ENCODE assay signal across 25 cellular contexts in the genomic region with DNA sequence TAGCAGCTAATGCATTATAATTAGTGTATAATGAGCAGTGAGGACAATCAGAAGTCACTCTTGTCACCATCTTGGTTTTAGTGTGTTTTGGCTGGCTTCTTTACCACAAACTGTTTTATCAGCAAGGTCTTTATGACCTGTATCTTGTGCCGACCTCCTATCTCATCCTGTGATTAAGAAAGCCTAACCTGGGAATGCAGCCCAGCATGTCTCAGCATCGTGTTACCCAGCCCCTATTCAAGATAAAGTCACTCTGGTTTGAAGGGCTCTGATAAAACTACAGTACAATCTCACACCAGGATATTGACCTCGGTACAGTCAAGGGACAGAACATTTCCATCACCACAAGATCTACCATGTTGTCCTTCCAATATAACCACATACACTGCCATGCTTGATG.
DNase-seq lines count a peak whose midpoint lies in the region; ATAC-seq and FAIRE-seq lines count a peak whose summit lies in the region.
"Had no signal": no experiment of that assay in that cellular context is flagged by ENCODE, and none has a peak within 500 bp of the region (broad histone marks: within the 10 kb centered on the region; RNA-seq: fewer than 3 reads in every experiment).

No MANE protein-coding gene starts in this region.

- no peak overlapping the region for H3K9ac ChIP-seq in mesendoderm (ENCODE audit: low read length)
- H3K9ac ChIP-seq: BLaER1 had no signal

- H4K8ac ChIP-seq in mesendoderm (ENCODE audit: low read depth, low read length) = no peak overlapping the region

- no peak overlapping the region for H3K23ac ChIP-seq in mesendoderm (ENCODE audit: low read length)

- H3K18ac ChIP-seq in mesendoderm (ENCODE audit: low read length) = no peak overlapping the region

- no peaks in the 10 kb centered on the region for H3K79me2 ChIP-seq in ACC112 (ENCODE audit: control insufficient read depth, insufficient read depth, low read length, unreplicated experiment)
- H3K79me2 ChIP-seq in mesendoderm (ENCODE audit: control insufficient read depth, insufficient read depth, low read length) = no peaks in the 10 kb centered on the region

- no peak overlapping the region for H3K4ac ChIP-seq in mesendoderm (ENCODE audit: low read depth, low read length)

- no peak overlapping the region for H2AK5ac ChIP-seq in mesendoderm (ENCODE audit: low read length)

- DNase-seq in NCI-H226 (peak; percentile 51), amniotic epithelial cell (ENCODE audit: low read depth) (peak; percentile 3), mesendoderm (peak; percentile 71), Kasumi-1 (lab: John Stamatoyannopoulos, UW) (no peak), RCC 7860 (ENCODE audit: low spot score) (no peak)
- DNase-seq: ACHN; BE2C; CD4-positive, alpha-beta memory T cell; CD4-positive, CD25-positive, alpha-beta regulatory T cell; CD8-positive, alpha-beta memory T cell; COR-L47; DMS 273 treated with DMSO at 0.1 percent for 48 hours; DMS153; DMS53; DMS79; DND-41; EL; GDM1 had no signal

- no peak overlapping the region for H3K4me2 ChIP-seq in mesendoderm (ENCODE audit: low read length)
- H3K4me2 ChIP-seq: A549, BLaER1 had no signal

- H3K27me3 ChIP-seq in ACC112 (ENCODE audit: insufficient read depth, low read length) (no peaks in the 10 kb centered on the region), mesendoderm (ENCODE audit: insufficient read depth, low read length, poor library complexity) (no peaks in the 10 kb centered on the region)
- H3K27me3 ChIP-seq: BE2C, BLaER1 had no signal

- H3K27ac ChIP-seq in ACC112 (ENCODE audit: low read depth, low read length) (no peak overlapping the region; the same call in 1 of the 2 replicates), mesendoderm (ENCODE audit: low read depth, low read length) (no peak overlapping the region)
- H3K27ac ChIP-seq: 22Rv1, A549, BLaER1 had no signal

- ATAC-seq in GM19397 (IDR thresholded peaks at IDR 0.05; ENCODE audit: unreplicated experiment) = no peak
- ATAC-seq: A549, GM12878 had no signal

- H2BK15ac ChIP-seq in mesendoderm (replicated peaks; ENCODE audit: low read depth) = no peak overlapping the region

- H2BK5ac ChIP-seq in mesendoderm (ENCODE audit: low read length) = no peak overlapping the region

- no CpG with 5 or more reads among the region's 3 CpGs for WGBS in mesendoderm (ENCODE audit: extremely low coverage, insufficient coverage, low lambda C conversion rate)

- H3K4me3 ChIP-seq in ACC112 (ENCODE audit: low read depth, low read length) (peak overlapping the region; percentile 43), mesendoderm (ENCODE audit: low read length) (no peak overlapping the region)
- H3K4me3 ChIP-seq: A549, BLaER1, GM12878 had no signal

- no peak overlapping the region for H2AFZ ChIP-seq in ACC112 (ENCODE audit: low read length, unreplicated experiment)

- no peak overlapping the region for H4K5ac ChIP-seq in mesendoderm (ENCODE audit: low read length)

- H3K36me3 ChIP-seq in ACC112 (ENCODE audit: insufficient read depth, low read length) = no peaks in the 10 kb centered on the region
- H3K36me3 ChIP-seq in mesendoderm (ENCODE audit: control insufficient read depth, insufficient read depth, low read length) = no peaks in the 10 kb centered on the region
- H3K36me3 ChIP-seq: BE2C, BLaER1 had no signal

- H3K79me1 ChIP-seq in mesendoderm (ENCODE audit: low read length) = no peaks in the 10 kb centered on the region

- H2BK120ac ChIP-seq in mesendoderm (ENCODE audit: low read depth, low read length) = no peak overlapping the region

- FAIRE-seq in RCC 7860 (lab: Jason Lieb, UNC) = no peak
- FAIRE-seq: A549, GM12878, GM18507 had no signal

- H3K4me1 ChIP-seq in ACC112 (ENCODE audit: control insufficient read depth, insufficient read depth, low read length, unreplicated experiment) (no peaks in the 10 kb centered on the region), mesendoderm (ENCODE audit: control insufficient read depth, low read depth, low read length) (no peaks in the 10 kb centered on the region)
- H3K4me1 ChIP-seq: A549, BE2C, BLaER1 had no signal

- no peak overlapping the region for H3K56ac ChIP-seq in mesendoderm (ENCODE audit: low read length)

Comparison
In these comparisons a context has a peak if more than half of its experiments do, and no peak if none do; other contexts are left out.
1. DNase-seq: peak in NCI-H226 (single experiment), amniotic epithelial cell (single experiment) and mesendoderm (single experiment); none in Kasumi-1 (0 of 2) and RCC 7860 (single experiment).